In the genomic region with DNA sequence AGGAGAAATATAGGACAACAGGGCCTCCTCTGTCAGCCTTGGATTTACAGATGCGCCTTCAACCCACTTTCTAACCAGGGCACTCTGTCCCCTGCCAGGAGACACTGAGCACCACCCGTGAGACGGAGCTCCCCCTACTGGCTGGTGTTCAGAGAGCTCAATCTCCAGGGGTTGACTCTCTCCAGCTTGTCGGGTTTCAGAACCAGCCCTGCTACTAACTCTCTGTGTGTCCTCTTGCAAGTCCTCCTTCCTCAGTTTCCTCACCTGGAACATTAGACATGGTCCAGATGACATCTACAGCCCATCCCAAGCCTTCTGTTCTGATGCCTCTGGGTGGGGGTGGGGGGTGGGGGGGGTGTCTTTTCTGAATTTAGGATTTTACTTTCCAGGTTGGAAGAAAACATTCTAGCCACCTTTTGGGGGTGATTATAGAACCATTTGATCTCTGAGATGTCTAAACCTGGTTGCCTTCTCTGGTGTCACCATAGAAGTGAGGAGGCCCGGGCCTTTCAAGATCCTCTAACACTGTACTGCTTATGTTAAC, we compare ENCODE assay signal across 8 cellular contexts.
DNase-seq lines count a peak whose midpoint lies in the region; ATAC-seq and TF ChIP-seq lines count a peak whose summit lies in the region.

No MANE protein-coding gene starts in this region.

- POLR2A ChIA-PET in MCF 10A (lab: Yijun Ruan, JAX) = no interaction called here

- H3K9me3 Mint-ChIP-seq in MCF 10A (ENCODE audit: unreplicated experiment) (no peaks in the 10 kb centered on the region), immature natural killer cell (no peaks in the 10 kb centered on the region)

- no peak overlapping the region for H3K27ac Mint-ChIP-seq in MCF 10A (ENCODE audit: low read depth, unreplicated experiment)
- no peak overlapping the region for H3K27ac Mint-ChIP-seq in immature natural killer cell

- TF ChIP-seq CTCF in AG09309 (IDR thresholded peaks at IDR 0.05; ENCODE audit: control insufficient read depth, insufficient read depth, low read depth, low read length, missing control alignments) = peak; percentile 76
- peak; percentile 77 for TF ChIP-seq CTCF in VCaP (conservative IDR thresholded peaks at IDR 0.05)
- peak; percentile 64 for TF ChIP-seq CTCF in MCF 10A (IDR thresholded peaks at IDR 0.05; ENCODE audit: unreplicated experiment)

- H3K4me3 ChIP-seq in AG09309 (ENCODE audit: control insufficient read depth, low read depth, low read length) = no peak overlapping the region

- no peak overlapping the region; the same call in 1 of the 2 replicates for H3K27ac ChIP-seq in VCaP

- no TSS peak for BruUV-seq in MCF 10A (replicated peaks; lab: Mats Ljungman, UMichigan)

- intact Hi-C loops in MCF 10A (cut with micrococcal nuclease) = loop anchor here (1.0 to 10.0 kb wide), 3 partner anchors 233 to 613 kb away; no protein-coding TSS in a partner anchor

- CTCF ChIA-PET in MCF 10A (lab: Yijun Ruan, JAX) = interaction anchor here (0.6 to 3.5 kb wide), 12 partner anchors 9 to 1502 kb away, joined by 3 to 14 read pairs (median 3); no protein-coding TSS in a partner anchor

- ATAC-seq in GM19043 (IDR thresholded peaks at IDR 0.05; ENCODE audit: low read depth, unreplicated experiment) = peak; percentile 47

- H3K27me3 Mint-ChIP-seq in MCF 10A (ENCODE audit: insufficient read depth, unreplicated experiment) = peaks cover 37% of the 10 kb centered on the region
- peaks cover 0 to 9% (median 2%) of the 10 kb centered on the region in 3 donors for H3K27me3 Mint-ChIP-seq in immature natural killer cell (ENCODE audit: low read depth in 3 of 3)

- no peak overlapping the region for H3K4me3 Mint-ChIP-seq in MCF 10A (ENCODE audit: unreplicated experiment)
- peak overlapping the region in 1 of 5 donors; percentile 12 for H3K4me3 Mint-ChIP-seq in immature natural killer cell

- H3K4me1 Mint-ChIP-seq in MCF 10A (ENCODE audit: insufficient read depth, unreplicated experiment) (no peaks in the 10 kb centered on the region), immature natural killer cell (no peaks in the 10 kb centered on the region)

- H3K36me3 Mint-ChIP-seq in MCF 10A (ENCODE audit: insufficient read depth, unreplicated experiment) = no peaks in the 10 kb centered on the region
- H3K36me3 Mint-ChIP-seq in immature natural killer cell = no peaks in the 10 kb centered on the region

- DNase-seq in AG09309 (ENCODE audit: low read depth) = no peak
- DNase-seq in NCI-H146 (lab: John Stamatoyannopoulos, UW) = peak; percentile 88
- peak; percentile 76 for DNase-seq in MCF 10A (ENCODE audit: unreplicated experiment)
- DNase-seq in immature natural killer cell = peak; percentile 22 to 39 (median 32)
- DNase-seq in stimulated activated CD4-positive, alpha-beta T cell treated with anti-CD3 and anti-CD28 coated beads, Interleukin-15, amount 100 ng/mL, for 48 hours (ENCODE audit: low read depth in 2 of 2) = peak; percentile 47 to 62
- DNase-seq in DMS79 treated with DMSO at 0.1 percent for 48 hours (lab: John Stamatoyannopoulos, UW) = no peak

Comparison
In these comparisons a context has a peak if more than half of its experiments do, and no peak if none do; other contexts are left out.
1. DNase-seq: peak in NCI-H146 (single experiment), MCF 10A (single experiment), immature natural killer cell (3 of 3) and stimulated activated CD4-positive, alpha-beta T cell treated with anti-CD3 and anti-CD28 coated beads, Interleukin-15, amount 100 ng/mL, for 48 hours (2 of 2); none in AG09309 (single experiment) and DMS79 treated with DMSO at 0.1 percent for 48 hours (single experiment).
2. Peak in every context shown above with its lines, with median percentiles within 50 percentile points of each other: CTCF ChIP-seq.